11 cellular contexts compared by ENCODE assay signal in genomic region chr2:172021074-172021931, GRCh38. TPM values are rescaled to one million over a fixed set of nuclear protein-coding genes. Genes with fewer than 3 reads are reported as not detected.
DNase-seq lines count a peak whose midpoint lies in the region; ATAC-seq and TF ChIP-seq lines count a peak whose summit lies in the region.
"Had no signal": no experiment of that assay in that cellular context is flagged by ENCODE, and none has a peak within 500 bp of the region (broad histone marks: within the 10 kb centered on the region; RNA-seq: fewer than 3 reads in every experiment).

No MANE protein-coding gene starts in this region.

- POLR2A ChIA-PET in WTC11 (lab: Charles Lee): no interaction called here

- peaks cover 15% of the 10 kb centered on the region for H3K4me1 Mint-ChIP-seq in WTC11
- peaks cover 27% of the 10 kb centered on the region for H3K4me1 Mint-ChIP-seq in mesothelial cell of epicardium
- no peaks in the 10 kb centered on the region for H3K4me1 Mint-ChIP-seq in stimulated activated effector memory CD8-positive, alpha-beta T cell treated with anti-CD3 and anti-CD28 coated beads, Interleukin-12 subunit alpha, Interleukin-12 subunit beta, amount 100 ng/mL, for 72 hours

- CTCF ChIA-PET in WTC11 (lab: Charles Lee): interaction anchor here (1.1 to 1.4 kb wide), 2 partner anchors 30 to 106 kb away, joined by 3 to 4 read pairs; no protein-coding TSS in a partner anchor

- TF ChIP-seq CTCF in WTC11 (IDR thresholded peaks at IDR 0.05) (no peak), mesothelial cell of epicardium (IDR thresholded peaks at IDR 0.05; ENCODE audit: unreplicated experiment) (no peak)

- no peaks in the 10 kb centered on the region for H3K36me3 Mint-ChIP-seq in WTC11
- no peaks in the 10 kb centered on the region for H3K36me3 Mint-ChIP-seq in mesothelial cell of epicardium
- H3K36me3 Mint-ChIP-seq in stimulated activated effector memory CD8-positive, alpha-beta T cell treated with anti-CD3 and anti-CD28 coated beads, Interleukin-12 subunit alpha, Interleukin-12 subunit beta, amount 100 ng/mL, for 72 hours: no peaks in the 10 kb centered on the region

- ATAC-seq in WTC11 (peak; percentile 99), HG03342 (IDR thresholded peaks at IDR 0.05; ENCODE audit: unreplicated experiment) (no peak)
- ATAC-seq in stimulated activated effector memory CD8-positive, alpha-beta T cell treated with anti-CD3 and anti-CD28 coated beads, Interleukin-12 subunit alpha, Interleukin-12 subunit beta, amount 100 ng/mL, for 72 hours: no peak

- H3K4me3 Mint-ChIP-seq in WTC11: no peak overlapping the region
- peak overlapping the region; percentile 41 for H3K4me3 Mint-ChIP-seq in mesothelial cell of epicardium
- no peak overlapping the region for H3K4me3 Mint-ChIP-seq in stimulated activated effector memory CD8-positive, alpha-beta T cell treated with anti-CD3 and anti-CD28 coated beads, Interleukin-12 subunit alpha, Interleukin-12 subunit beta, amount 100 ng/mL, for 72 hours

- no peaks in the 10 kb centered on the region for H3K27me3 Mint-ChIP-seq in WTC11 (ENCODE audit: low read depth)
- H3K27me3 Mint-ChIP-seq in mesothelial cell of epicardium (ENCODE audit: low read depth): no peaks in the 10 kb centered on the region

- H3K27ac Mint-ChIP-seq in WTC11 (peak overlapping the region; percentile 83), mesothelial cell of epicardium (peak overlapping the region; percentile 79)
- H3K27ac Mint-ChIP-seq in stimulated activated effector memory CD8-positive, alpha-beta T cell treated with anti-CD3 and anti-CD28 coated beads, Interleukin-12 subunit alpha, Interleukin-12 subunit beta, amount 100 ng/mL, for 72 hours: no peak overlapping the region

- DNase-seq in D341Med (ENCODE audit: low spot score) (peak; percentile 31), WTC11 (ENCODE audit: low spot score) (peak; percentile 36), mesothelial cell of epicardium (ENCODE audit: low spot score in 2 of 2, unreplicated experiment in 2 of 2) (peak in 1 of 2 experiments; percentile 45), HPDE6-E6E7 (ENCODE audit: extremely low spot score) (no peak), hypothalamus (lab: John Stamatoyannopoulos, UW) (no peak)
- DNase-seq in stimulated activated effector memory CD8-positive, alpha-beta T cell treated with anti-CD3 and anti-CD28 coated beads, Interleukin-12 subunit alpha, Interleukin-12 subunit beta, amount 100 ng/mL, for 72 hours (ENCODE audit: low spot score in 2 of 2): no peak
- DNase-seq: NCI-H1694, upper lobe of left lung had no signal

- no peak for TF ChIP-seq RAD21 in Ishikawa (IDR thresholded peaks at IDR 0.05; ENCODE audit: low read depth)

- TF ChIP-seq EP300 in Ishikawa (IDR thresholded peaks at IDR 0.05; ENCODE audit: borderline replicate concordance): 0 out of 2 replicates have a peak, but pooled peaks have one; percentile 28

- peaks cover 4% of the 10 kb centered on the region; the same call in 1 of the 2 replicates for H3K9me3 Mint-ChIP-seq in WTC11
- peaks cover 5% of the 10 kb centered on the region for H3K9me3 Mint-ChIP-seq in mesothelial cell of epicardium
- H3K9me3 Mint-ChIP-seq in stimulated activated effector memory CD8-positive, alpha-beta T cell treated with anti-CD3 and anti-CD28 coated beads, Interleukin-12 subunit alpha, Interleukin-12 subunit beta, amount 100 ng/mL, for 72 hours: no peaks in the 10 kb centered on the region

TF ChIP-seq in Ishikawa, 13 proteins besides CTCF, POLR2A, EP300 and RAD21:
- TF ChIP-seq TCF12 (IDR thresholded peaks at IDR 0.05; ENCODE audit: low read depth): no peak
- TF ChIP-seq MAX (IDR thresholded peaks at IDR 0.05): no peak
- no peak for TF ChIP-seq YY1 (IDR thresholded peaks at IDR 0.05; ENCODE audit: low read depth)
- no peak for TF ChIP-seq REST (IDR thresholded peaks at IDR 0.05; ENCODE audit: low read depth)
- peak; percentile 44 for TF ChIP-seq NFIC (IDR thresholded peaks at IDR 0.05)
- TF ChIP-seq ZBTB7A (IDR thresholded peaks at IDR 0.05; ENCODE audit: low read depth): no peak
- no peak for TF ChIP-seq TAF1 (IDR thresholded peaks at IDR 0.05; ENCODE audit: low read depth)
TF ChIP-seq in Ishikawa: peak in this region for 1.

TF ChIP-seq in WTC11, 78 proteins besides CTCF, POLR2A, EP300 and RAD21:
- TF ChIP-seq ELF4 (CRISPR knock-in tag; IDR thresholded peaks at IDR 0.05; ENCODE audit: low read depth) (no peak), GABPB1 (CRISPR knock-in tag; IDR thresholded peaks at IDR 0.05) (peak; percentile 23; the same call in 1 of the 2 replicates)

RNA-seq across cellular contexts. Expression of gene METAP1D, which starts 21.6 kb away (rescaled TPM):
- 4.7 to 6.0 TPM (median 5.1 TPM) in 3 replicates for total RNA-seq in WTC11 (2021)
- 13.1 to 15.0 TPM (median 13.5 TPM) in 3 replicates for total RNA-seq in mesothelial cell of epicardium
- total RNA-seq: ascending aorta had no signal

Comparison
In these comparisons a context has a peak if more than half of its experiments do, and no peak if none do; other contexts are left out.
1. DNase-seq: peak in D341Med (single experiment) and WTC11 (single experiment); none in HPDE6-E6E7 (single experiment), stimulated activated effector memory CD8-positive, alpha-beta T cell treated with anti-CD3 and anti-CD28 coated beads, Interleukin-12 subunit alpha, Interleukin-12 subunit beta, amount 100 ng/mL, for 72 hours (0 of 2) and hypothalamus (0 of 51).